In genomic region chr5:492314-492893, GRCh38 we compare ENCODE assay signal across 8 cellular contexts.
"Had no signal": no experiment of that assay in that cellular context is flagged by ENCODE, and none has a peak within 500 bp of the region (broad histone marks: within the 10 kb centered on the region; RNA-seq: fewer than 3 reads in every experiment).

No MANE protein-coding gene starts in this region.

- H3K9me3 ChIP-seq: HAP-1 had no signal

- H3K36me3 Mint-ChIP-seq: IgD-negative memory B cell had no signal

- H3K36me3 ChIP-seq: HAP-1 had no signal

- H3K4me2 ChIP-seq: KMS-11 had no signal

- H3K9ac ChIP-seq: GM23248, KMS-11 had no signal

- ATAC-seq: HCT116, HepG2 had no signal

- H2AFZ ChIP-seq: GM23248 had no signal

- H3K9me3 Mint-ChIP-seq: IgD-negative memory B cell had no signal

- H3K4me3 ChIP-seq: GM23248, HAP-1 had no signal

- H3K4me3 Mint-ChIP-seq: IgD-negative memory B cell had no signal

- DNase-seq: KBM-7 had no signal

- H3K27ac Mint-ChIP-seq: IgD-negative memory B cell had no signal

- H3K4me1 Mint-ChIP-seq: IgD-negative memory B cell had no signal

- H3K27ac ChIP-seq: GM23248, HL-60, KMS-11 had no signal

- H3K4me1 ChIP-seq: HAP-1 had no signal
